Comparison of ENCODE assay signal across 19 cellular contexts in genomic region chr2:149146876-149147275, GRCh38.
DNase-seq lines count a peak whose midpoint lies in the region; ATAC-seq and TF ChIP-seq lines count a peak whose summit lies in the region.
"Had no signal": no experiment of that assay in that cellular context is flagged by ENCODE, and none has a peak within 500 bp of the region (broad histone marks: within the 10 kb centered on the region; RNA-seq: fewer than 3 reads in every experiment).

No MANE protein-coding gene starts in this region.

- intact Hi-C loops in stomach (cut with DNase I; ENCODE audit: low total_unique reads), result no loop called here

- H3K79me1 ChIP-seq in mesendoderm (ENCODE audit: low read length), result no peaks in the 10 kb centered on the region

- no peak for TF ChIP-seq CTCF in GM23338 (conservative IDR thresholded peaks at IDR 0.05; ENCODE audit: low read depth in 2 of 2)
- no peak for TF ChIP-seq CTCF in endodermal cell (conservative IDR thresholded peaks at IDR 0.05)
- no peak for TF ChIP-seq CTCF in stomach (IDR thresholded peaks at IDR 0.05)

- H3K9me3 ChIP-seq in endodermal cell (ENCODE audit: control insufficient read depth, low read length) (no peaks in the 10 kb centered on the region), stomach (no peaks in the 10 kb centered on the region)
- H3K9me3 ChIP-seq: BLaER1, Caco-2, HAP-1 had no signal

- no peaks in the 10 kb centered on the region for H3K27me3 Mint-ChIP-seq in GM23338 (ENCODE audit: insufficient read depth, low read depth, poor library complexity)
- H3K27me3 Mint-ChIP-seq in endodermal cell (ENCODE audit: insufficient read depth), result peaks cover 61% of the 10 kb centered on the region
- H3K27me3 Mint-ChIP-seq: CD4-positive, CD25-positive, alpha-beta regulatory T cell had no signal

- no peak overlapping the region for H3K56ac ChIP-seq in mesendoderm (ENCODE audit: low read length)

- no peak overlapping the region for H2AFZ ChIP-seq in GM23338
- H2AFZ ChIP-seq: GM23248 had no signal

- H4K5ac ChIP-seq in mesendoderm (ENCODE audit: low read length), result no peak overlapping the region

- ATAC-seq in GM23338, result peak; percentile 39; the same call in 1 of the 3 replicates
- no peak for ATAC-seq in HG02852 (IDR thresholded peaks at IDR 0.05; ENCODE audit: unreplicated experiment)
- ATAC-seq: CD8-positive, alpha-beta T cell; GM12878 had no signal

- peak overlapping the region; percentile 48 for H2BK5ac ChIP-seq in mesendoderm (ENCODE audit: low read length)

- no peak overlapping the region for H3K9ac ChIP-seq in endodermal cell (ENCODE audit: extremely low read depth, low read length, poor library complexity, severe bottlenecking)
- no peak overlapping the region for H3K9ac ChIP-seq in mesendoderm (ENCODE audit: low read length)
- H3K9ac ChIP-seq: BLaER1, GM23248 had no signal

- no peaks in the 10 kb centered on the region for H3K79me2 ChIP-seq in GM23338 (replicated peaks; ENCODE audit: insufficient read depth)
- H3K79me2 ChIP-seq in mesendoderm (ENCODE audit: control insufficient read depth, insufficient read depth, low read length), result no peaks in the 10 kb centered on the region

- no peaks in the 10 kb centered on the region for H3K4me1 ChIP-seq in GM23338 (ENCODE audit: insufficient read depth)
- H3K4me1 ChIP-seq in endodermal cell (ENCODE audit: control insufficient read depth, insufficient read depth, low read length), result peaks cover 3% of the 10 kb centered on the region
- peaks cover 11% of the 10 kb centered on the region for H3K4me1 ChIP-seq in mesendoderm (ENCODE audit: control insufficient read depth, low read depth, low read length)
- H3K4me1 ChIP-seq in stomach, result no peaks in the 10 kb centered on the region
- H3K4me1 ChIP-seq: HAP-1 had no signal

- TF ChIP-seq EP300 in stomach (IDR thresholded peaks at IDR 0.05), result no peak

- H3K4me3 ChIP-seq in GM23338 (no peak overlapping the region), endodermal cell (ENCODE audit: low read length) (no peak overlapping the region), mesendoderm (ENCODE audit: low read length) (no peak overlapping the region), stomach (no peak overlapping the region)
- H3K4me3 ChIP-seq: BLaER1, GM12878, GM23248, HAP-1 had no signal

- no peak overlapping the region for H3K18ac ChIP-seq in mesendoderm (ENCODE audit: low read length)

- H3K36me3 Mint-ChIP-seq in GM23338 (ENCODE audit: low read depth) (no peaks in the 10 kb centered on the region), endodermal cell (ENCODE audit: low read depth) (no peaks in the 10 kb centered on the region)
- H3K36me3 Mint-ChIP-seq: CD4-positive, CD25-positive, alpha-beta regulatory T cell; CD8-positive, alpha-beta T cell had no signal

- no peak for TF ChIP-seq POLR2A in stomach (IDR thresholded peaks at IDR 0.05)

- no peak overlapping the region for H3K4me3 Mint-ChIP-seq in GM23338
- no peak overlapping the region for H3K4me3 Mint-ChIP-seq in endodermal cell
- H3K4me3 Mint-ChIP-seq: B cell; CD4-positive, CD25-positive, alpha-beta regulatory T cell; CD8-positive, alpha-beta T cell; HFFc6 had no signal

- no peaks in the 10 kb centered on the region for H3F3A ChIP-seq in GM23338 (replicated peaks; ENCODE audit: low read depth)

- H2BK120ac ChIP-seq in mesendoderm (ENCODE audit: low read depth, low read length), result no peak overlapping the region

- H4K8ac ChIP-seq in mesendoderm (ENCODE audit: low read depth, low read length), result no peak overlapping the region

- no peak overlapping the region for H3K4ac ChIP-seq in mesendoderm (ENCODE audit: low read depth, low read length)

- H2BK15ac ChIP-seq in mesendoderm (replicated peaks; ENCODE audit: low read depth), result no peak overlapping the region

- H2AK5ac ChIP-seq in mesendoderm (ENCODE audit: low read length), result no peak overlapping the region

- no peak overlapping the region for H3K23ac ChIP-seq in mesendoderm (ENCODE audit: low read length)

- H3K9me2 ChIP-seq in GM23338 (ENCODE audit: insufficient read depth), result no peaks in the 10 kb centered on the region

- DNase-seq in GM23338 (ENCODE audit: low spot score) (no peak), endodermal cell (peak; percentile 56), mesendoderm (no peak), stomach (no peak)
- no peak for DNase-seq in activated naive CD4-positive, alpha-beta T cell (lab: John Stamatoyannopoulos, UW)
- DNase-seq: Caco-2; CD4-positive, CD25-positive, alpha-beta regulatory T cell; CD8-positive, alpha-beta T cell; DMS153; DND-41; GM23248; HFFc6 had no signal

- no peaks in the 10 kb centered on the region for H4K20me1 ChIP-seq in GM23338 (replicated peaks; ENCODE audit: insufficient read depth)
- H4K20me1 ChIP-seq: BLaER1 had no signal

- H3K27ac ChIP-seq in GM23338 (ENCODE audit: low read depth) (no peak overlapping the region), endodermal cell (ENCODE audit: low read depth, low read length) (no peak overlapping the region), mesendoderm (ENCODE audit: low read depth, low read length) (no peak overlapping the region), stomach (no peak overlapping the region)
- H3K27ac ChIP-seq: 22Rv1, BLaER1, C4-2B, GM23248 had no signal

- H3K27ac Mint-ChIP-seq in GM23338 (no peak overlapping the region), endodermal cell (no peak overlapping the region)
- H3K27ac Mint-ChIP-seq: B cell; CD4-positive, CD25-positive, alpha-beta regulatory T cell; CD8-positive, alpha-beta T cell; HFFc6 had no signal

- 84% methylated on average over 8 of the region's 8 CpGs; no CpG with 5 or more reads in 1 of the 2 experiments for WGBS in endodermal cell (ENCODE audit: insufficient coverage in 1 of 2, insufficient read length in 1 of 2), 2 experiments
- WGBS in mesendoderm (ENCODE audit: extremely low coverage, insufficient coverage, low lambda C conversion rate), result no CpG with 5 or more reads among the region's 8 CpGs
- 78 to 90% (median 86%) methylated on average over 8 of the region's 8 CpGs for WGBS in stomach, 5 donors

- H3K36me3 ChIP-seq in GM23338 (ENCODE audit: insufficient read depth), result no peaks in the 10 kb centered on the region
- no peaks in the 10 kb centered on the region for H3K36me3 ChIP-seq in endodermal cell (ENCODE audit: control insufficient read depth, insufficient read depth, low read length)
- no peaks in the 10 kb centered on the region for H3K36me3 ChIP-seq in mesendoderm (ENCODE audit: control insufficient read depth, insufficient read depth, low read length)
- H3K36me3 ChIP-seq in stomach, result no peaks in the 10 kb centered on the region
- H3K36me3 ChIP-seq: BLaER1, HAP-1 had no signal

- H3K27me3 ChIP-seq in GM23338 (ENCODE audit: insufficient read depth) (no peaks in the 10 kb centered on the region), endodermal cell (ENCODE audit: control insufficient read depth, insufficient read depth, low read length, poor library complexity, severe bottlenecking) (peaks cover 75% of the 10 kb centered on the region), mesendoderm (ENCODE audit: insufficient read depth, low read length, poor library complexity) (no peaks in the 10 kb centered on the region), stomach (no peaks in the 10 kb centered on the region)
- H3K27me3 ChIP-seq: BLaER1 had no signal

- H3K9me3 Mint-ChIP-seq in GM23338, result no peaks in the 10 kb centered on the region
- no peaks in the 10 kb centered on the region for H3K9me3 Mint-ChIP-seq in endodermal cell
- H3K9me3 Mint-ChIP-seq: CD8-positive, alpha-beta T cell had no signal

- no peak overlapping the region for H3K4me2 ChIP-seq in GM23338
- H3K4me2 ChIP-seq in mesendoderm (ENCODE audit: low read length), result no peak overlapping the region

- H3K4me1 Mint-ChIP-seq in GM23338, result peaks cover 8% of the 10 kb centered on the region; the same call in 1 of the 3 replicates
- peaks cover 34% of the 10 kb centered on the region for H3K4me1 Mint-ChIP-seq in endodermal cell
- H3K4me1 Mint-ChIP-seq: CD4-positive, CD25-positive, alpha-beta regulatory T cell had no signal

TF ChIP-seq in GM23338, 12 proteins besides CTCF, POLR2A, EP300 and RAD21 (continues in another document):
- TF ChIP-seq REST (IDR thresholded peaks at IDR 0.05; ENCODE audit: unreplicated experiment) (no peak), NANOG (IDR thresholded peaks at IDR 0.05; ENCODE audit: borderline replicate concordance) (no peak)
